1 cellular context compared by ENCODE assay signal in the genomic region with DNA sequence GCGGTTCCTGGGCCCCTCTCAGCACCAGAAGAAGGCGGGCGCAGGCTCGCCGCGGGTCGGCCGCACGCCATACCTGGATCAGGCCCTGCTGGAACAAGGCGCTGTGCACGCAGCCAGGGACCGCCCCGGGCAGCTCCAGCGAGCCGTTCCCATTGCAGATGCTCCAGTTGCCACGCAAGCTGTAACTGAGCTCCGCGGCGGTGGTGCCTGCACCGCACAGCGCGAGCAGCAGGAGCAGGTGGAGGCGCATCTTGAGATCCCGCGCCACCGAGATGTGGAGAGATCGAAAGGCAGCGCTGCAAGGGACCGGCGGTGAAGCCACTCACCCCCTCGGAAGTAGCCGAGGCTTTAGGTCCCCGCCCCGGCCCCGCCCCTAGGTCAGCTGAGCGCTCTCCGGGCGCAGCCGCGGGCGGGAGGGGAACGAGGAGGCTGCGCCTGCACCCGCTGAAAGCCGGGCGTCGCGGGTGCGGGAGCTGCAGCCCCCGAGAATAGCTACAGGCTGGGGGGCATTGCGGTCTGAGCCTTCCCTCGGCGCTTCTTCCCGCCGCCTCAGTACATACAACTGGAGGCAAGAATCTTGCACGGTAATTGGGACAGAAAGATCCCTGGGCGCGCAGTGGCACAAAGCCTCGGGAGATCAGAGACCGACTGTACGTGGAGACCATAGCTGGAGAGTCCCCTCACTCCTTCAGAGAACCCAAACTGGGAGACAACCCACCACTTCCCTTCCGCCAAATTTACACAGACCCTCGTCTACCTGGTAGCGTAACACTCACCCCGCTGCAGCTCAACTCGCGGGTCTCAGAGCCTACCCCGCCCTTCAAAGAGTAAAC.
A peak's percentile ranks its signal among the peaks of the same experiment; 100 is the strongest.
TF ChIP-seq lines count a peak whose summit lies in the region.

A gene (minus strand): TSS at position 324 of the 833 bp plus-strand sequence. CDS start 74 bp downstream, at position 250.

TF ChIP-seq in K562, 482 proteins besides CTCF, POLR2A, EP300 and RAD21 (continued from another document and continues in another):
- TF ChIP-seq, protein P1, sequence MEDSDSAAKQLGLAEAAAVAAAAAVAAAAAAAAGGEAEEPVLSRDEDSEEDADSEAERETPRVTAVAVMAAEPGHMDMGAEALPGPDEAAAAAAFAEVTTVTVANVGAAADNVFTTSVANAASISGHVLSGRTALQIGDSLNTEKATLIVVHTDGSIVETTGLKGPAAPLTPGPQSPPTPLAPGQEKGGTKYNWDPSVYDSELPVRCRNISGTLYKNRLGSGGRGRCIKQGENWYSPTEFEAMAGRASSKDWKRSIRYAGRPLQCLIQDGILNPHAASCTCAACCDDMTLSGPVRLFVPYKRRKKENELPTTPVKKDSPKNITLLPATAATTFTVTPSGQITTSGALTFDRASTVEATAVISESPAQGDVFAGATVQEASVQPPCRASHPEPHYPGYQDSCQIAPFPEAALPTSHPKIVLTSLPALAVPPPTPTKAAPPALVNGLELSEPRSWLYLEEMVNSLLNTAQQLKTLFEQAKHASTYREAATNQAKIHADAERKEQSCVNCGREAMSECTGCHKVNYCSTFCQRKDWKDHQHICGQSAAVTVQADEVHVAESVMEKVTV (CRISPR knock-in tag; IDR thresholded peaks at IDR 0.05), result no peak
- TF ChIP-seq, protein P2, sequence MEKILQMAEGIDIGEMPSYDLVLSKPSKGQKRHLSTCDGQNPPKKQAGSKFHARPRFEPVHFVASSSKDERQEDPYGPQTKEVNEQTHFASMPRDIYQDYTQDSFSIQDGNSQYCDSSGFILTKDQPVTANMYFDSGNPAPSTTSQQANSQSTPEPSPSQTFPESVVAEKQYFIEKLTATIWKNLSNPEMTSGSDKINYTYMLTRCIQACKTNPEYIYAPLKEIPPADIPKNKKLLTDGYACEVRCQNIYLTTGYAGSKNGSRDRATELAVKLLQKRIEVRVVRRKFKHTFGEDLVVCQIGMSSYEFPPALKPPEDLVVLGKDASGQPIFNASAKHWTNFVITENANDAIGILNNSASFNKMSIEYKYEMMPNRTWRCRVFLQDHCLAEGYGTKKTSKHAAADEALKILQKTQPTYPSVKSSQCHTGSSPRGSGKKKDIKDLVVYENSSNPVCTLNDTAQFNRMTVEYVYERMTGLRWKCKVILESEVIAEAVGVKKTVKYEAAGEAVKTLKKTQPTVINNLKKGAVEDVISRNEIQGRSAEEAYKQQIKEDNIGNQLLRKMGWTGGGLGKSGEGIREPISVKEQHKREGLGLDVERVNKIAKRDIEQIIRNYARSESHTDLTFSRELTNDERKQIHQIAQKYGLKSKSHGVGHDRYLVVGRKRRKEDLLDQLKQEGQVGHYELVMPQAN (IDR thresholded peaks at IDR 0.05; ENCODE audit: borderline replicate concordance), result peak; percentile 28; the same call in 1 of the 2 replicates
- peak; percentile 16; the same call in 1 of the 2 replicates for TF ChIP-seq MBD2 (IDR thresholded peaks at IDR 0.05; ENCODE audit: borderline replicate concordance, low read depth)
- TF ChIP-seq, protein P3, sequence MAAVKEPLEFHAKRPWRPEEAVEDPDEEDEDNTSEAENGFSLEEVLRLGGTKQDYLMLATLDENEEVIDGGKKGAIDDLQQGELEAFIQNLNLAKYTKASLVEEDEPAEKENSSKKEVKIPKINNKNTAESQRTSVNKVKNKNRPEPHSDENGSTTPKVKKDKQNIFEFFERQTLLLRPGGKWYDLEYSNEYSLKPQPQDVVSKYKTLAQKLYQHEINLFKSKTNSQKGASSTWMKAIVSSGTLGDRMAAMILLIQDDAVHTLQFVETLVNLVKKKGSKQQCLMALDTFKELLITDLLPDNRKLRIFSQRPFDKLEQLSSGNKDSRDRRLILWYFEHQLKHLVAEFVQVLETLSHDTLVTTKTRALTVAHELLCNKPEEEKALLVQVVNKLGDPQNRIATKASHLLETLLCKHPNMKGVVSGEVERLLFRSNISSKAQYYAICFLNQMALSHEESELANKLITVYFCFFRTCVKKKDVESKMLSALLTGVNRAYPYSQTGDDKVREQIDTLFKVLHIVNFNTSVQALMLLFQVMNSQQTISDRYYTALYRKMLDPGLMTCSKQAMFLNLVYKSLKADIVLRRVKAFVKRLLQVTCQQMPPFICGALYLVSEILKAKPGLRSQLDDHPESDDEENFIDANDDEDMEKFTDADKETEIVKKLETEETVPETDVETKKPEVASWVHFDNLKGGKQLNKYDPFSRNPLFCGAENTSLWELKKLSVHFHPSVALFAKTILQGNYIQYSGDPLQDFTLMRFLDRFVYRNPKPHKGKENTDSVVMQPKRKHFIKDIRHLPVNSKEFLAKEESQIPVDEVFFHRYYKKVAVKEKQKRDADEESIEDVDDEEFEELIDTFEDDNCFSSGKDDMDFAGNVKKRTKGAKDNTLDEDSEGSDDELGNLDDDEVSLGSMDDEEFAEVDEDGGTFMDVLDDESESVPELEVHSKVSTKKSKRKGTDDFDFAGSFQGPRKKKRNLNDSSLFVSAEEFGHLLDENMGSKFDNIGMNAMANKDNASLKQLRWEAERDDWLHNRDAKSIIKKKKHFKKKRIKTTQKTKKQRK (IDR thresholded peaks at IDR 0.05; ENCODE audit: borderline replicate concordance, low read depth, low read length), result no peak
- no peak for TF ChIP-seq COPS2 (conservative IDR thresholded peaks at IDR 0.05)
- TF ChIP-seq POLR2AphosphoS2 (IDR thresholded peaks at IDR 0.05; ENCODE audit: low read length), result no peak
- TF ChIP-seq ARHGAP35 (IDR thresholded peaks at IDR 0.05; ENCODE audit: partially characterized antibody), result no peak
- TF ChIP-seq LARP7 (IDR thresholded peaks at IDR 0.05), result no peak
- TF ChIP-seq SP1 (CRISPR knock-in tag; IDR thresholded peaks at IDR 0.05), result peak; percentile 75; the same call in 1 of the 2 replicates
- TF ChIP-seq, protein P4, sequence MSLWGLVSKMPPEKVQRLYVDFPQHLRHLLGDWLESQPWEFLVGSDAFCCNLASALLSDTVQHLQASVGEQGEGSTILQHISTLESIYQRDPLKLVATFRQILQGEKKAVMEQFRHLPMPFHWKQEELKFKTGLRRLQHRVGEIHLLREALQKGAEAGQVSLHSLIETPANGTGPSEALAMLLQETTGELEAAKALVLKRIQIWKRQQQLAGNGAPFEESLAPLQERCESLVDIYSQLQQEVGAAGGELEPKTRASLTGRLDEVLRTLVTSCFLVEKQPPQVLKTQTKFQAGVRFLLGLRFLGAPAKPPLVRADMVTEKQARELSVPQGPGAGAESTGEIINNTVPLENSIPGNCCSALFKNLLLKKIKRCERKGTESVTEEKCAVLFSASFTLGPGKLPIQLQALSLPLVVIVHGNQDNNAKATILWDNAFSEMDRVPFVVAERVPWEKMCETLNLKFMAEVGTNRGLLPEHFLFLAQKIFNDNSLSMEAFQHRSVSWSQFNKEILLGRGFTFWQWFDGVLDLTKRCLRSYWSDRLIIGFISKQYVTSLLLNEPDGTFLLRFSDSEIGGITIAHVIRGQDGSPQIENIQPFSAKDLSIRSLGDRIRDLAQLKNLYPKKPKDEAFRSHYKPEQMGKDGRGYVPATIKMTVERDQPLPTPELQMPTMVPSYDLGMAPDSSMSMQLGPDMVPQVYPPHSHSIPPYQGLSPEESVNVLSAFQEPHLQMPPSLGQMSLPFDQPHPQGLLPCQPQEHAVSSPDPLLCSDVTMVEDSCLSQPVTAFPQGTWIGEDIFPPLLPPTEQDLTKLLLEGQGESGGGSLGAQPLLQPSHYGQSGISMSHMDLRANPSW (CRISPR knock-in tag; IDR thresholded peaks at IDR 0.05), result peak; percentile 48; the same call in 1 of the 2 replicates
- TF ChIP-seq, protein P5, sequence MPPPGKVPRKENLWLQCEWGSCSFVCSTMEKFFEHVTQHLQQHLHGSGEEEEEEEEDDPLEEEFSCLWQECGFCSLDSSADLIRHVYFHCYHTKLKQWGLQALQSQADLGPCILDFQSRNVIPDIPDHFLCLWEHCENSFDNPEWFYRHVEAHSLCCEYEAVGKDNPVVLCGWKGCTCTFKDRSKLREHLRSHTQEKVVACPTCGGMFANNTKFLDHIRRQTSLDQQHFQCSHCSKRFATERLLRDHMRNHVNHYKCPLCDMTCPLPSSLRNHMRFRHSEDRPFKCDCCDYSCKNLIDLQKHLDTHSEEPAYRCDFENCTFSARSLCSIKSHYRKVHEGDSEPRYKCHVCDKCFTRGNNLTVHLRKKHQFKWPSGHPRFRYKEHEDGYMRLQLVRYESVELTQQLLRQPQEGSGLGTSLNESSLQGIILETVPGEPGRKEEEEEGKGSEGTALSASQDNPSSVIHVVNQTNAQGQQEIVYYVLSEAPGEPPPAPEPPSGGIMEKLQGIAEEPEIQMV (tag; conservative IDR thresholded peaks at IDR 0.05; ENCODE audit: low read depth), result no peak
- no peak for TF ChIP-seq DIDO1 (tag; IDR thresholded peaks at IDR 0.05; ENCODE audit: low read depth)
- no peak for TF ChIP-seq RBM22 (IDR thresholded peaks at IDR 0.05; ENCODE audit: low read depth, low read length, poor library complexity, severe bottlenecking)
- TF ChIP-seq ZNF830 (CRISPR knock-in tag; IDR thresholded peaks at IDR 0.05), result no peak
- TF ChIP-seq NCOR1 (IDR thresholded peaks at IDR 0.05), result no peak
- 0 out of 2 replicates have a peak, but pooled peaks have one; percentile 5 for TF ChIP-seq ARID1B (IDR thresholded peaks at IDR 0.05)
- TF ChIP-seq ZNF589 (CRISPR knock-in tag; IDR thresholded peaks at IDR 0.05; ENCODE audit: low read depth), result no peak
- TF ChIP-seq MTF1 (CRISPR knock-in tag; IDR thresholded peaks at IDR 0.05; ENCODE audit: borderline replicate concordance), result no peak
- no peak for TF ChIP-seq NELFE (IDR thresholded peaks at IDR 0.05; ENCODE audit: insufficient read depth, insufficient read length)
- TF ChIP-seq TCFL5 (CRISPR knock-in tag; conservative IDR thresholded peaks at IDR 0.05), result no peak
- no peak for TF ChIP-seq ZC3H4 (CRISPR knock-in tag; IDR thresholded peaks at IDR 0.05; ENCODE audit: borderline replicate concordance)
- TF ChIP-seq CCNT2 (IDR thresholded peaks at IDR 0.05; ENCODE audit: borderline replicate concordance, extremely low read depth, insufficient read length, low read depth, low read length), result peak; percentile 68
- no peak for TF ChIP-seq FOXK1 (CRISPR knock-in tag; IDR thresholded peaks at IDR 0.05; ENCODE audit: borderline replicate concordance)
- TF ChIP-seq, protein P6, sequence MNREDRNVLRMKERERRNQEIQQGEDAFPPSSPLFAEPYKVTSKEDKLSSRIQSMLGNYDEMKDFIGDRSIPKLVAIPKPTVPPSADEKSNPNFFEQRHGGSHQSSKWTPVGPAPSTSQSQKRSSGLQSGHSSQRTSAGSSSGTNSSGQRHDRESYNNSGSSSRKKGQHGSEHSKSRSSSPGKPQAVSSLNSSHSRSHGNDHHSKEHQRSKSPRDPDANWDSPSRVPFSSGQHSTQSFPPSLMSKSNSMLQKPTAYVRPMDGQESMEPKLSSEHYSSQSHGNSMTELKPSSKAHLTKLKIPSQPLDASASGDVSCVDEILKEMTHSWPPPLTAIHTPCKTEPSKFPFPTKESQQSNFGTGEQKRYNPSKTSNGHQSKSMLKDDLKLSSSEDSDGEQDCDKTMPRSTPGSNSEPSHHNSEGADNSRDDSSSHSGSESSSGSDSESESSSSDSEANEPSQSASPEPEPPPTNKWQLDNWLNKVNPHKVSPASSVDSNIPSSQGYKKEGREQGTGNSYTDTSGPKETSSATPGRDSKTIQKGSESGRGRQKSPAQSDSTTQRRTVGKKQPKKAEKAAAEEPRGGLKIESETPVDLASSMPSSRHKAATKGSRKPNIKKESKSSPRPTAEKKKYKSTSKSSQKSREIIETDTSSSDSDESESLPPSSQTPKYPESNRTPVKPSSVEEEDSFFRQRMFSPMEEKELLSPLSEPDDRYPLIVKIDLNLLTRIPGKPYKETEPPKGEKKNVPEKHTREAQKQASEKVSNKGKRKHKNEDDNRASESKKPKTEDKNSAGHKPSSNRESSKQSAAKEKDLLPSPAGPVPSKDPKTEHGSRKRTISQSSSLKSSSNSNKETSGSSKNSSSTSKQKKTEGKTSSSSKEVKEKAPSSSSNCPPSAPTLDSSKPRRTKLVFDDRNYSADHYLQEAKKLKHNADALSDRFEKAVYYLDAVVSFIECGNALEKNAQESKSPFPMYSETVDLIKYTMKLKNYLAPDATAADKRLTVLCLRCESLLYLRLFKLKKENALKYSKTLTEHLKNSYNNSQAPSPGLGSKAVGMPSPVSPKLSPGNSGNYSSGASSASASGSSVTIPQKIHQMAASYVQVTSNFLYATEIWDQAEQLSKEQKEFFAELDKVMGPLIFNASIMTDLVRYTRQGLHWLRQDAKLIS (CRISPR knock-in tag; IDR thresholded peaks at IDR 0.05), result peak; percentile 92
- TF ChIP-seq TRIM24 (IDR thresholded peaks at IDR 0.05), result no peak
- TF ChIP-seq, protein P7, sequence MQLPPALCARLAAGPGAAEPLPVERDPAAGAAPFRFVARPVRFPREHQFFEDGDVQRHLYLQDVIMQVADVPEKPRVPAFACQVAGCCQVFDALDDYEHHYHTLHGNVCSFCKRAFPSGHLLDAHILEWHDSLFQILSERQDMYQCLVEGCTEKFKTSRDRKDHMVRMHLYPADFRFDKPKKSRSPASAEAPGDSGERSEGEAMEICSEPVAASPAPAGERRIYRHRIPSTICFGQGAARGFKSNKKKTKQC (CRISPR knock-in tag; IDR thresholded peaks at IDR 0.05), result no peak
- no peak for TF ChIP-seq NFYB (IDR thresholded peaks at IDR 0.05; ENCODE audit: extremely low read depth, insufficient read length)
- TF ChIP-seq, protein P8, sequence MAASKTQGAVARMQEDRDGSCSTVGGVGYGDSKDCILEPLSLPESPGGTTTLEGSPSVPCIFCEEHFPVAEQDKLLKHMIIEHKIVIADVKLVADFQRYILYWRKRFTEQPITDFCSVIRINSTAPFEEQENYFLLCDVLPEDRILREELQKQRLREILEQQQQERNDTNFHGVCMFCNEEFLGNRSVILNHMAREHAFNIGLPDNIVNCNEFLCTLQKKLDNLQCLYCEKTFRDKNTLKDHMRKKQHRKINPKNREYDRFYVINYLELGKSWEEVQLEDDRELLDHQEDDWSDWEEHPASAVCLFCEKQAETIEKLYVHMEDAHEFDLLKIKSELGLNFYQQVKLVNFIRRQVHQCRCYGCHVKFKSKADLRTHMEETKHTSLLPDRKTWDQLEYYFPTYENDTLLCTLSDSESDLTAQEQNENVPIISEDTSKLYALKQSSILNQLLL (CRISPR knock-in tag; IDR thresholded peaks at IDR 0.05; ENCODE audit: borderline replicate concordance), result no peak
- TF ChIP-seq, protein P9, sequence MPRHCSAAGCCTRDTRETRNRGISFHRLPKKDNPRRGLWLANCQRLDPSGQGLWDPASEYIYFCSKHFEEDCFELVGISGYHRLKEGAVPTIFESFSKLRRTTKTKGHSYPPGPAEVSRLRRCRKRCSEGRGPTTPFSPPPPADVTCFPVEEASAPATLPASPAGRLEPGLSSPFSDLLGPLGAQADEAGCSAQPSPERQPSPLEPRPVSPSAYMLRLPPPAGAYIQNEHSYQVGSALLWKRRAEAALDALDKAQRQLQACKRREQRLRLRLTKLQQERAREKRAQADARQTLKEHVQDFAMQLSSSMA (CRISPR knock-in tag; IDR thresholded peaks at IDR 0.05), result no peak
- no peak for TF ChIP-seq ZNF316 (IDR thresholded peaks at IDR 0.05)
- TF ChIP-seq ZNF696 (CRISPR knock-in tag; conservative IDR thresholded peaks at IDR 0.05), result no peak
- TF ChIP-seq C11orf30 (IDR thresholded peaks at IDR 0.05; ENCODE audit: low read depth), result no peak
- no peak for TF ChIP-seq SETDB1 (IDR thresholded peaks at IDR 0.05; ENCODE audit: low read length)
- no peak for TF ChIP-seq ZSCAN29 (IDR thresholded peaks at IDR 0.05)
- TF ChIP-seq XRCC5 (IDR thresholded peaks at IDR 0.05; ENCODE audit: low read depth, low read length), result no peak
- peak; percentile 98 for TF ChIP-seq ZFX (CRISPR knock-in tag; IDR thresholded peaks at IDR 0.05)
- TF ChIP-seq THRAP3 (IDR thresholded peaks at IDR 0.05; ENCODE audit: borderline replicate concordance), result no peak
- no peak for TF ChIP-seq ZNF780A (CRISPR knock-in tag; IDR thresholded peaks at IDR 0.05)
